Comparison of ENCODE assay signal across 17 cellular contexts in genomic region chr7:150742286-150742968, GRCh38. TPM values are rescaled to one million over a fixed set of nuclear protein-coding genes. Genes with fewer than 3 reads are reported as not detected.
DNase-seq lines count a peak whose midpoint lies in the region; ATAC-seq and TF ChIP-seq lines count a peak whose summit lies in the region.
"Had no signal": no experiment of that assay in that cellular context is flagged by ENCODE, and none has a peak within 500 bp of the region (broad histone marks: within the 10 kb centered on the region; RNA-seq: fewer than 3 reads in every experiment).

No MANE protein-coding gene starts in this region.

- DNase-seq in activated CD4-positive, alpha-beta T cell treated with anti-CD3 and anti-CD28 coated beads, Interleukin-2, amount 50 U/mL, for 48 hours: peak; percentile 57 to 66
- DNase-seq in activated CD4-positive, alpha-beta T cell treated with anti-CD3 and anti-CD28 coated beads for 1 hour: no peak
- DNase-seq in activated naive CD8-positive, alpha-beta T cell treated with anti-CD3 and anti-CD28 coated beads, Interleukin-2, amount 10 ng/mL, durations not matched to agents 7 days and 5 days: no peak
- DNase-seq in breast epithelium (ENCODE audit: low spot score in 2 of 2) (no peak), NCI-H1092 treated with DMSO at 0.1 percent for 48 hours (lab: John Stamatoyannopoulos, UW) (no peak), dorsolateral prefrontal cortex (no peak)
- DNase-seq: left colon; NCI-H187 treated with DMSO at 0.1 percent for 48 hours; NCI-H446; SHP77; stimulated activated naive B cell treated with anti-CD40 and anti-IgM and Interleukin-4, amounts not matched to agents 10 μg/mL and 1 μg/mL and 100 μg/mL, for 72 hours; T1000 had no signal

- H3F3A ChIP-seq in Loucy (ENCODE audit: low read depth): no peaks in the 10 kb centered on the region

- intact Hi-C loops in breast epithelium (cut with DNase I; ENCODE audit: low total_unique reads): no loop called here
- intact Hi-C loops in dorsolateral prefrontal cortex (cut with DNase I): no loop called here

- 0 out of 2 replicates have a peak, but pooled peaks cover 8% of the 10 kb centered on the region for H3K36me3 ChIP-seq in Loucy (ENCODE audit: insufficient read depth, low read length)
- no peaks in the 10 kb centered on the region for H3K36me3 ChIP-seq in rectal smooth muscle tissue (ENCODE audit: control insufficient read depth, insufficient read depth, low read length)
- H3K36me3 ChIP-seq in breast epithelium: no peaks in the 10 kb centered on the region

- POLR2A ChIA-PET in activated naive CD8-positive, alpha-beta T cell treated with anti-CD3 and anti-CD28 coated beads, Interleukin-2, amount 10 ng/mL, durations not matched to agents 7 days and 5 days (lab: Charles Lee): interaction anchor here (0.9 to 4.5 kb wide), 9 partner anchors 10 to 292 kb away, joined by 3 to 38 read pairs (median 13); partner anchors contain the start of genes GIMAP1, GIMAP2, GIMAP4 and GIMAP7

- H3K27ac ChIP-seq in rectal smooth muscle tissue (ENCODE audit: low read depth, low read length) (no peak overlapping the region), breast epithelium (no peak overlapping the region), dorsolateral prefrontal cortex (peak overlapping the region in 4 of 59 donors; percentile 8 to 86 (median 24))

- H3K9me3 Mint-ChIP-seq in activated naive CD8-positive, alpha-beta T cell treated with anti-CD3 and anti-CD28 coated beads, Interleukin-2, amount 10 ng/mL, durations not matched to agents 7 days and 5 days: no peaks in the 10 kb centered on the region

- no peak overlapping the region for H2AFZ ChIP-seq in Loucy (ENCODE audit: low read length)

- peaks cover 31% of the 10 kb centered on the region for H3K79me2 ChIP-seq in Loucy (ENCODE audit: insufficient read depth, low read length)

- peak overlapping the region; percentile 98 for H3K4me3 Mint-ChIP-seq in activated naive CD8-positive, alpha-beta T cell treated with anti-CD3 and anti-CD28 coated beads, Interleukin-2, amount 10 ng/mL, durations not matched to agents 7 days and 5 days
- H3K4me3 Mint-ChIP-seq: stimulated activated naive B cell treated with anti-CD40 and anti-IgM and Interleukin-4, amounts not matched to agents 10 μg/mL and 1 μg/mL and 100 μg/mL, for 72 hours had no signal

- H3K9ac ChIP-seq in Loucy (ENCODE audit: low read depth, low read length, poor library complexity, severe bottlenecking): no peak overlapping the region
- H3K9ac ChIP-seq in rectal smooth muscle tissue (ENCODE audit: low read length): no peak overlapping the region

- no peak for TF ChIP-seq POLR2A in breast epithelium (IDR thresholded peaks at IDR 0.05)

- TF ChIP-seq CTCF in Loucy (conservative IDR thresholded peaks at IDR 0.05; ENCODE audit: low read length) (no peak), breast epithelium (IDR thresholded peaks at IDR 0.05) (no peak), dorsolateral prefrontal cortex (IDR thresholded peaks at IDR 0.05 in 54 of 56, conservative IDR thresholded peaks at IDR 0.05 in 2 of 56; ENCODE audit: low read depth in 1 of 56, partially characterized antibody in 56 of 56) (no peak)

- H3K27me3 Mint-ChIP-seq in activated naive CD8-positive, alpha-beta T cell treated with anti-CD3 and anti-CD28 coated beads, Interleukin-2, amount 10 ng/mL, durations not matched to agents 7 days and 5 days: no peaks in the 10 kb centered on the region

- no peak overlapping the region for H3K4me3 ChIP-seq in Loucy (ENCODE audit: low read length, poor library complexity, severe bottlenecking)
- peak overlapping the region; percentile 5 for H3K4me3 ChIP-seq in rectal smooth muscle tissue (ENCODE audit: low read length)
- H3K4me3 ChIP-seq in breast epithelium: no peak overlapping the region
- H3K4me3 ChIP-seq in dorsolateral prefrontal cortex: no peak overlapping the region

- H3K4me2 ChIP-seq in Loucy (ENCODE audit: low read depth, low read length, poor library complexity, severe bottlenecking): peak overlapping the region; percentile 25

- no peaks in the 10 kb centered on the region for H3K9me2 ChIP-seq in Loucy (replicated peaks; ENCODE audit: low read depth, low read length)

- H3K4me1 Mint-ChIP-seq in activated naive CD8-positive, alpha-beta T cell treated with anti-CD3 and anti-CD28 coated beads, Interleukin-2, amount 10 ng/mL, durations not matched to agents 7 days and 5 days: peaks cover 67% of the 10 kb centered on the region

- H3K27me3 ChIP-seq in Loucy (ENCODE audit: insufficient read depth, low read length, poor library complexity, severe bottlenecking): no peaks in the 10 kb centered on the region
- H3K27me3 ChIP-seq in rectal smooth muscle tissue (ENCODE audit: control insufficient read depth, insufficient read depth, low read length): no peaks in the 10 kb centered on the region
- no peaks in the 10 kb centered on the region for H3K27me3 ChIP-seq in breast epithelium
- peaks cover 0 to 24% (median 0%) of the 10 kb centered on the region in 45 donors for H3K27me3 ChIP-seq in dorsolateral prefrontal cortex

- peak overlapping the region; percentile 80 for H3K27ac Mint-ChIP-seq in activated naive CD8-positive, alpha-beta T cell treated with anti-CD3 and anti-CD28 coated beads, Interleukin-2, amount 10 ng/mL, durations not matched to agents 7 days and 5 days
- H3K27ac Mint-ChIP-seq: stimulated activated naive B cell treated with anti-CD40 and anti-IgM and Interleukin-4, amounts not matched to agents 10 μg/mL and 1 μg/mL and 100 μg/mL, for 72 hours had no signal

- no peaks in the 10 kb centered on the region for H4K20me1 ChIP-seq in Loucy (ENCODE audit: insufficient read depth, low read length, poor library complexity, severe bottlenecking)

- peaks cover 81% of the 10 kb centered on the region for H3K36me3 Mint-ChIP-seq in activated naive CD8-positive, alpha-beta T cell treated with anti-CD3 and anti-CD28 coated beads, Interleukin-2, amount 10 ng/mL, durations not matched to agents 7 days and 5 days
- H3K36me3 Mint-ChIP-seq: stimulated activated naive B cell treated with anti-CD40 and anti-IgM and Interleukin-4, amounts not matched to agents 10 μg/mL and 1 μg/mL and 100 μg/mL, for 72 hours had no signal

- no peak for ATAC-seq in activated naive CD8-positive, alpha-beta T cell treated with anti-CD3 and anti-CD28 coated beads, Interleukin-2, amount 10 ng/mL, durations not matched to agents 7 days and 5 days (ENCODE audit: low read depth)
- ATAC-seq: left colon; stimulated activated naive B cell treated with anti-CD40 and anti-IgM and Interleukin-4, amounts not matched to agents 10 μg/mL and 1 μg/mL and 100 μg/mL, for 72 hours had no signal

- H3K9me3 ChIP-seq in Loucy (ENCODE audit: insufficient read depth, low read depth, low read length) (0 out of 2 replicates have a peak, but pooled peaks cover 4% of the 10 kb centered on the region), breast epithelium (no peaks in the 10 kb centered on the region)

- H3K4me1 ChIP-seq in Loucy (ENCODE audit: insufficient read depth, low read length, poor library complexity, severe bottlenecking) (peaks cover 24% of the 10 kb centered on the region), rectal smooth muscle tissue (ENCODE audit: control insufficient read depth, insufficient read depth, low read length) (peaks cover 7% of the 10 kb centered on the region), breast epithelium (no peaks in the 10 kb centered on the region)

RNA-seq across cellular contexts. Expression of gene GIMAP5, which starts 5.2 kb away (rescaled TPM):
- 100 to 1,000 TPM; 112 to 123 TPM for total RNA-seq in activated naive CD8-positive, alpha-beta T cell treated with anti-CD3 and anti-CD28 coated beads, Interleukin-2, amount 10 ng/mL, durations not matched to agents 7 days and 5 days
- total RNA-seq in breast epithelium: 10 to 100 TPM; 18.7 to 36.0 (median 30.5) TPM
- 10 to 100 TPM in 27 of 120 experiments, 1 to 10 TPM in 93; 2.5 to 28.1 (median 7.3) TPM for total RNA-seq in dorsolateral prefrontal cortex
- total RNA-seq: bronchial epithelial cell, M059J had no signal

RNA-seq across cellular contexts. Expression of gene GIMAP1, which starts 26.0 kb away (rescaled TPM):
- 10 to 100 TPM; 42.1 to 43.0 TPM for total RNA-seq in activated naive CD8-positive, alpha-beta T cell treated with anti-CD3 and anti-CD28 coated beads, Interleukin-2, amount 10 ng/mL, durations not matched to agents 7 days and 5 days
- 1 to 10 TPM; 3.5 to 9.0 (median 6.6) TPM for total RNA-seq in breast epithelium
- 1 to 10 TPM in 102 of 120 experiments, under 1 TPM in 18; 0.46 to 4.7 (median 1.6) TPM for total RNA-seq in dorsolateral prefrontal cortex
- total RNA-seq: A673, bronchial epithelial cell had no signal

RNA-seq across cellular contexts. Expression of gene GIMAP2, which starts 56.9 kb away (rescaled TPM):
- total RNA-seq in activated naive CD8-positive, alpha-beta T cell treated with anti-CD3 and anti-CD28 coated beads, Interleukin-2, amount 10 ng/mL, durations not matched to agents 7 days and 5 days: 100 to 1,000 TPM; 139 to 140 TPM
- total RNA-seq in breast epithelium: 10 to 100 TPM in 2 of 3 donors, 1 to 10 TPM in 1; 9.2 to 18.2 (median 10.7) TPM
- 10 to 100 TPM in 1 of 120 experiments, 1 to 10 TPM in 119; 1.2 to 11.1 (median 3.7) TPM for total RNA-seq in dorsolateral prefrontal cortex

RNA-seq across cellular contexts. Expression of gene TMEM176B, which starts 57.7 kb away (rescaled TPM):
- total RNA-seq in activated naive CD8-positive, alpha-beta T cell treated with anti-CD3 and anti-CD28 coated beads, Interleukin-2, amount 10 ng/mL, durations not matched to agents 7 days and 5 days: under 1 TPM; 0.61 to 0.82 TPM
- total RNA-seq in breast epithelium (100 to 1,000 TPM in 1 of 3 donors, 10 to 100 TPM in 2; 49.1 to 105 (median 75.5) TPM), dorsolateral prefrontal cortex (10 to 100 TPM in 119 of 120 experiments, 1 to 10 TPM in 1; 8.7 to 61.1 (median 22.7) TPM)
- total RNA-seq: bronchial epithelial cell, M059J had no signal

RNA-seq across cellular contexts. Expression of gene TMEM176A, which starts 58.1 kb away (rescaled TPM):
- under 1 TPM in 1 of 2 experiments, not detected in 1; 0.54 TPM for total RNA-seq in activated naive CD8-positive, alpha-beta T cell treated with anti-CD3 and anti-CD28 coated beads, Interleukin-2, amount 10 ng/mL, durations not matched to agents 7 days and 5 days
- total RNA-seq in breast epithelium (10 to 100 TPM; 28.3 to 66.5 (median 42.6) TPM), dorsolateral prefrontal cortex (10 to 100 TPM in 114 of 120 experiments, 1 to 10 TPM in 6; 8.9 to 42.5 (median 18.8) TPM)

Comparison
In these comparisons a context has a peak if more than half of its experiments do, and no peak if none do; other contexts are left out.
1. DNase-seq: peak in activated CD4-positive, alpha-beta T cell treated with anti-CD3 and anti-CD28 coated beads, Interleukin-2, amount 50 U/mL, for 48 hours (2 of 2); none in activated CD4-positive, alpha-beta T cell treated with anti-CD3 and anti-CD28 coated beads for 1 hour (single experiment), activated naive CD8-positive, alpha-beta T cell treated with anti-CD3 and anti-CD28 coated beads, Interleukin-2, amount 10 ng/mL, durations not matched to agents 7 days and 5 days (single experiment), breast epithelium (0 of 2), NCI-H1092 treated with DMSO at 0.1 percent for 48 hours (single experiment) and dorsolateral prefrontal cortex (0 of 10).
2. RNA of gene GIMAP1, which starts 26.0 kb away (total RNA-seq): 42.1 to 43.0 TPM in activated naive CD8-positive, alpha-beta T cell treated with anti-CD3 and anti-CD28 coated beads, Interleukin-2, amount 10 ng/mL, durations not matched to agents 7 days and 5 days; 3.5 to 9.0 TPM in breast epithelium and 0.46 to 4.7 TPM in dorsolateral prefrontal cortex; every median in the first group is over 4 times any median in the second.
3. RNA of gene GIMAP2, which starts 56.9 kb away (total RNA-seq): 139 to 140 TPM in activated naive CD8-positive, alpha-beta T cell treated with anti-CD3 and anti-CD28 coated beads, Interleukin-2, amount 10 ng/mL, durations not matched to agents 7 days and 5 days; 9.2 to 18.2 TPM in breast epithelium and 1.2 to 11.1 TPM in dorsolateral prefrontal cortex; every median in the first group is over 4 times any median in the second.